11 cellular contexts compared by ENCODE assay signal in genomic region chr11:46271875-46272815, GRCh38. TPM values are rescaled to one million over a fixed set of nuclear protein-coding genes. Genes with fewer than 3 reads are reported as not detected.
DNase-seq lines count a peak whose midpoint lies in the region; ATAC-seq and TF ChIP-seq lines count a peak whose summit lies in the region.
"Had no signal": no experiment of that assay in that cellular context is flagged by ENCODE, and none has a peak within 500 bp of the region (broad histone marks: within the 10 kb centered on the region; RNA-seq: fewer than 3 reads in every experiment).

No MANE protein-coding gene starts in this region.

- H3K27me3 ChIP-seq in cardiac muscle cell (no peaks in the 10 kb centered on the region), colonic mucosa (no peaks in the 10 kb centered on the region)

- H3K4me1 Mint-ChIP-seq in nephron (peaks cover 58% of the 10 kb centered on the region), endothelial cell (ENCODE audit: unreplicated experiment) (peaks cover 16% of the 10 kb centered on the region)

- intact Hi-C loops in Right ventricle myocardium inferior (cut with DNase I), result no loop called here
- intact Hi-C loops in colonic mucosa (cut with DNase I), result no loop called here

- H3K4me3 ChIP-seq in cardiac muscle cell (no peak overlapping the region), colonic mucosa (no peak overlapping the region), urinary bladder (ENCODE audit: low read depth, low read length) (no peak overlapping the region)

- H3K27me3 Mint-ChIP-seq in nephron (ENCODE audit: low read depth), result peaks cover 8% of the 10 kb centered on the region
- H3K27me3 Mint-ChIP-seq in endothelial cell (ENCODE audit: unreplicated experiment), result peaks cover 6% of the 10 kb centered on the region

- no peaks in the 10 kb centered on the region for H3K36me3 Mint-ChIP-seq in nephron (ENCODE audit: low read depth)
- no peaks in the 10 kb centered on the region for H3K36me3 Mint-ChIP-seq in endothelial cell (ENCODE audit: low read depth, unreplicated experiment)

- H3K4me1 ChIP-seq in cardiac muscle cell (ENCODE audit: low read depth), result peaks cover 28% of the 10 kb centered on the region
- peaks cover 21% of the 10 kb centered on the region for H3K4me1 ChIP-seq in colonic mucosa
- H3K4me1 ChIP-seq in urinary bladder (ENCODE audit: insufficient read depth), result no peaks in the 10 kb centered on the region

- H3K36me3 ChIP-seq in cardiac muscle cell, result no peaks in the 10 kb centered on the region
- H3K36me3 ChIP-seq in colonic mucosa, result no peaks in the 10 kb centered on the region
- H3K36me3 ChIP-seq in urinary bladder (ENCODE audit: insufficient read depth), result no peaks in the 10 kb centered on the region

- peak overlapping the region; percentile 4 for H3K27ac ChIP-seq in cardiac muscle cell
- peak overlapping the region; percentile 92 for H3K27ac ChIP-seq in colonic mucosa
- peak overlapping the region; percentile 63 for H3K27ac ChIP-seq in urinary bladder (ENCODE audit: low read depth)

- TF ChIP-seq CTCF in cardiac muscle cell (IDR thresholded peaks at IDR 0.05; ENCODE audit: low read depth, low read length), result no peak
- no peak for TF ChIP-seq CTCF in colonic mucosa (IDR thresholded peaks at IDR 0.05)
- no peak for TF ChIP-seq CTCF in nephron (IDR thresholded peaks at IDR 0.05; ENCODE audit: unreplicated experiment in 3 of 3)
- no peak for TF ChIP-seq CTCF in endothelial cell (IDR thresholded peaks at IDR 0.05; ENCODE audit: unreplicated experiment)

- DNase-seq in cardiac muscle cell (ENCODE audit: low read depth in 1 of 2, low spot score in 1 of 2) (peak in 1 of 2 donors; percentile 29), Right ventricle myocardium inferior (ENCODE audit: missing footprints) (no peak), colonic mucosa (peak; percentile 70), endothelial cell (ENCODE audit: low spot score) (no peak)
- DNase-seq: AML-193, hypothalamus had no signal

- H3K27ac Mint-ChIP-seq in nephron, result peak overlapping the region; percentile 63 to 91 (median 84)
- no peak overlapping the region for H3K27ac Mint-ChIP-seq in endothelial cell (ENCODE audit: unreplicated experiment)

- H3K9me3 Mint-ChIP-seq in nephron (no peaks in the 10 kb centered on the region), endothelial cell (ENCODE audit: unreplicated experiment) (no peaks in the 10 kb centered on the region)

- H3K9me3 ChIP-seq in cardiac muscle cell (ENCODE audit: low read depth) (no peaks in the 10 kb centered on the region), colonic mucosa (no peaks in the 10 kb centered on the region)

- ATAC-seq in Right ventricle myocardium inferior, result no peak
- no peak for ATAC-seq in GM21619 (IDR thresholded peaks at IDR 0.05; ENCODE audit: unreplicated experiment)
- ATAC-seq in GM21447 (IDR thresholded peaks at IDR 0.05; ENCODE audit: unreplicated experiment), result no peak

- whole genome bisulfite sequencing in urinary bladder, result 51% methylated on average over 16 of the region's 16 CpGs

- peak overlapping the region in 2 of 3 experiments; percentile 48 to 55 for H3K4me3 Mint-ChIP-seq in nephron
- no peak overlapping the region for H3K4me3 Mint-ChIP-seq in endothelial cell (ENCODE audit: unreplicated experiment)

- H3K9ac ChIP-seq in colonic mucosa (ENCODE audit: low read depth in 2 of 2, low read length in 2 of 2), result peak overlapping the region in 1 of 2 donors; percentile 81

RNA-seq across cellular contexts. Expression of gene CREB3L1, which starts 5.3 kb away (rescaled TPM):
- total RNA-seq in cardiac muscle cell (3.8 and 4.3 TPM in 2 replicates), Right ventricle myocardium inferior (64.1 TPM), colonic mucosa (100 to 1,000 TPM; 143 to 150 TPM), urinary bladder (44.3 TPM), endothelial cell (ENCODE audit: unreplicated experiment) (21.6 TPM)
- polyA plus RNA-seq in cardiac muscle cell (11.7 and 14.1 TPM in 2 replicates), urinary bladder (20.0 TPM)
- total RNA-seq: SK-MEL-5 had no signal

Comparison
In these comparisons a context has a peak if more than half of its experiments do, and no peak if none do; other contexts are left out.
1. H3K27ac ChIP-seq: peak in every context shown above with its lines; median percentile 92 in colonic mucosa; 63 in urinary bladder; 4 in cardiac muscle cell.